15 cellular contexts compared by ENCODE assay signal in the genomic region with DNA sequence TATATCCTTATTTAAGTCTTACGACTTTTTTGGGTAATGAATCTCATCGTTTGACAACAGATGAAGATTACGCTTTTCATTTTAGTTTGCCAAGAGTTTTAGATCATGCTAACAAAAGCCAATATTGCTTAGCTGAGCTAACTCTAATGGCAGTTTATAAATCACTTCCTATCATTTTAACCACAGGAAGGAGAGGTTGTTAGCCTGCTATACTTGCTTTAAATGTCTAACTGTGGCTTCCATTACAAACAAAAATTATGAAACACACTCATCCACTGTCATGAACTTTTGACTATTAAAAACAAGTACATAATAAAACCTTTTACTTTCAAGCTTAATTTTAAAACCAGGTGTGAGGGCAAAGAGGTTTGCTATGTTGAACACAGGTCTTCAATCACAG. TPM values are rescaled to one million over a fixed set of nuclear protein-coding genes. Genes with fewer than 3 reads are reported as not detected.
DNase-seq lines count a peak whose midpoint lies in the region; ATAC-seq and TF ChIP-seq lines count a peak whose summit lies in the region.
"Had no signal": no experiment of that assay in that cellular context is flagged by ENCODE, and none has a peak within 500 bp of the region (broad histone marks: within the 10 kb centered on the region; RNA-seq: fewer than 3 reads in every experiment).

No MANE protein-coding gene starts in this region.

- peak overlapping the region; percentile 57 for H3K4me3 Mint-ChIP-seq in stimulated activated naive CD8-positive, alpha-beta T cell treated with anti-CD3 and anti-CD28 coated beads, Interleukin-15, Interleukin-2, amounts not matched to agents 100 ng/mL and 50 ng/mL, for 24 hours
- H3K4me3 Mint-ChIP-seq in mesothelial cell of epicardium = no peak overlapping the region

- ATAC-seq in stimulated activated naive CD8-positive, alpha-beta T cell treated with anti-CD3 and anti-CD28 coated beads, Interleukin-15, Interleukin-2, amounts not matched to agents 100 U/mL and 50 U/mL, for 24 hours = no peak
- ATAC-seq in PC-3 (peak; percentile 62), HG02885 (IDR thresholded peaks at IDR 0.05; ENCODE audit: poor library complexity, unreplicated experiment) (no peak)

- CTCF ChIA-PET in PC-3 (lab: Charles Lee) = no interaction called here

- peak overlapping the region; percentile 90 for H3K27ac Mint-ChIP-seq in stimulated activated naive CD8-positive, alpha-beta T cell treated with anti-CD3 and anti-CD28 coated beads, Interleukin-15, Interleukin-2, amounts not matched to agents 100 ng/mL and 50 ng/mL, for 24 hours
- no peak overlapping the region for H3K27ac Mint-ChIP-seq in mesothelial cell of epicardium

- peak overlapping the region; percentile 68 for H3K4me2 ChIP-seq in PC-3 (ENCODE audit: low read length)

- no peaks in the 10 kb centered on the region for H4K20me1 ChIP-seq in PC-3 (ENCODE audit: low read length)

- no peaks in the 10 kb centered on the region for H3F3A ChIP-seq in PC-3 (ENCODE audit: low read length, unreplicated experiment)

- H3K36me3 ChIP-seq in PC-3 (ENCODE audit: low read depth, low read length) (no peaks in the 10 kb centered on the region), tibial nerve (no peaks in the 10 kb centered on the region)
- H3K36me3 ChIP-seq: BE2C, prostate gland had no signal

- no peak for TF ChIP-seq POLR2A in tibial nerve (IDR thresholded peaks at IDR 0.05)

- H3K9me3 Mint-ChIP-seq in stimulated activated naive CD8-positive, alpha-beta T cell treated with anti-CD3 and anti-CD28 coated beads, Interleukin-15, Interleukin-2, amounts not matched to agents 100 ng/mL and 50 ng/mL, for 24 hours = no peaks in the 10 kb centered on the region
- no peaks in the 10 kb centered on the region for H3K9me3 Mint-ChIP-seq in mesothelial cell of epicardium

- DNase-seq in stimulated activated naive CD8-positive, alpha-beta T cell treated with anti-CD3 and anti-CD28 coated beads, Interleukin-15, Interleukin-2, amounts not matched to agents 100 U/mL and 50 U/mL, for 24 hours = no peak
- DNase-seq in PC-3 (peak; percentile 49), choroid plexus epithelial cell (ENCODE audit: low read depth) (peak; percentile 57), dedifferentiated amniotic fluid mesenchymal stem cell (ENCODE audit: extremely low spot score) (no peak), tibial nerve (ENCODE audit: low spot score in 2 of 2) (no peak), mesothelial cell of epicardium (ENCODE audit: low spot score in 2 of 2, unreplicated experiment in 2 of 2) (no peak)
- DNase-seq: amygdala, BE2C, foreskin melanocyte, midbrain, NCI-H1092, NCI-H345 had no signal

- BruUV-seq in PC-3 (replicated peaks; lab: Mats Ljungman, UMichigan) = no TSS peak

- no peak for TF ChIP-seq EP300 in tibial nerve (IDR thresholded peaks at IDR 0.05)

- H3K4me1 ChIP-seq in PC-3 (ENCODE audit: insufficient read depth, low read length) = peaks cover 21% of the 10 kb centered on the region
- peaks cover 0 to 10% (median 2%) of the 10 kb centered on the region in 4 donors for H3K4me1 ChIP-seq in tibial nerve
- H3K4me1 ChIP-seq: BE2C had no signal

- no peak overlapping the region; the same call in 1 of the 2 replicates for H3K9ac ChIP-seq in PC-3 (ENCODE audit: low read length)

- H3K27ac ChIP-seq in PC-3 (ENCODE audit: low read length) (peak overlapping the region; percentile 62), tibial nerve (no peak overlapping the region)
- H3K27ac ChIP-seq: prostate gland had no signal

- H2AFZ ChIP-seq in PC-3 (ENCODE audit: low read length) = peak overlapping the region; percentile 8; the same call in 1 of the 2 replicates

- H3K27me3 ChIP-seq in PC-3 (ENCODE audit: low read length) (no peaks in the 10 kb centered on the region), tibial nerve (no peaks in the 10 kb centered on the region)
- H3K27me3 ChIP-seq: BE2C had no signal

- H3K4me3 ChIP-seq in PC-3 (ENCODE audit: low read length) (no peak overlapping the region), choroid plexus epithelial cell (ENCODE audit: low read depth, low read length) (no peak overlapping the region), tibial nerve (no peak overlapping the region)
- H3K4me3 ChIP-seq: prostate gland had no signal

- H3K36me3 Mint-ChIP-seq in stimulated activated naive CD8-positive, alpha-beta T cell treated with anti-CD3 and anti-CD28 coated beads, Interleukin-15, Interleukin-2, amounts not matched to agents 100 ng/mL and 50 ng/mL, for 24 hours (ENCODE audit: low read depth) = no peaks in the 10 kb centered on the region
- H3K36me3 Mint-ChIP-seq in mesothelial cell of epicardium = no peaks in the 10 kb centered on the region

- H3K27me3 Mint-ChIP-seq in stimulated activated naive CD8-positive, alpha-beta T cell treated with anti-CD3 and anti-CD28 coated beads, Interleukin-15, Interleukin-2, amounts not matched to agents 100 ng/mL and 50 ng/mL, for 24 hours = no peaks in the 10 kb centered on the region
- peaks cover 2% of the 10 kb centered on the region for H3K27me3 Mint-ChIP-seq in mesothelial cell of epicardium (ENCODE audit: low read depth)

- TF ChIP-seq CTCF in PC-3 (conservative IDR thresholded peaks at IDR 0.05; ENCODE audit: low read depth, low read length) (no peak), choroid plexus epithelial cell (conservative IDR thresholded peaks at IDR 0.05; ENCODE audit: low read depth, low read length) (no peak), tibial nerve (IDR thresholded peaks at IDR 0.05) (no peak), mesothelial cell of epicardium (IDR thresholded peaks at IDR 0.05; ENCODE audit: unreplicated experiment) (no peak)

- 77 to 84% methylated on average over 3 of the region's 3 CpGs for WGBS in tibial nerve, 2 donors

- peaks cover 64% of the 10 kb centered on the region for H3K4me1 Mint-ChIP-seq in stimulated activated naive CD8-positive, alpha-beta T cell treated with anti-CD3 and anti-CD28 coated beads, Interleukin-15, Interleukin-2, amounts not matched to agents 100 ng/mL and 50 ng/mL, for 24 hours (ENCODE audit: low read depth)
- H3K4me1 Mint-ChIP-seq in mesothelial cell of epicardium = peaks cover 31% of the 10 kb centered on the region

- no peaks in the 10 kb centered on the region for H3K79me2 ChIP-seq in PC-3 (ENCODE audit: low read length)

- H3K9me3 ChIP-seq in PC-3 (ENCODE audit: low read length) (no peaks in the 10 kb centered on the region), tibial nerve (no peaks in the 10 kb centered on the region)
- H3K9me3 ChIP-seq: BE2C, prostate gland had no signal

- intact Hi-C loops in PC-3 (cut with micrococcal nuclease) = no loop called here

- POLR2A ChIA-PET in PC-3 (lab: Charles Lee; ENCODE audit: unreplicated experiment) = no interaction called here

- H3K9me2 ChIP-seq in PC-3 (replicated peaks; ENCODE audit: low read length) = no peaks in the 10 kb centered on the region

RNA-seq across cellular contexts. Expression of gene ANKH, which starts 53.7 kb away (rescaled TPM):
- total RNA-seq in PC-3 (2014; rRNA removed) (10.9 and 11.6 TPM in 2 replicates), tibial nerve (10 to 100 TPM; 45.7 to 77.9 (median 46.6) TPM), mesothelial cell of epicardium (39.1 to 39.7 TPM (median 39.4 TPM) in 3 replicates)

Comparison
In these comparisons a context has a peak if more than half of its experiments do, and no peak if none do; other contexts are left out.
1. DNase-seq: peak in PC-3 (single experiment) and choroid plexus epithelial cell (single experiment); none in stimulated activated naive CD8-positive, alpha-beta T cell treated with anti-CD3 and anti-CD28 coated beads, Interleukin-15, Interleukin-2, amounts not matched to agents 100 U/mL and 50 U/mL, for 24 hours (single experiment), dedifferentiated amniotic fluid mesenchymal stem cell (single experiment), tibial nerve (0 of 2) and mesothelial cell of epicardium (0 of 2).